ENCODE assay signal across 1 cellular context in the genomic region with DNA sequence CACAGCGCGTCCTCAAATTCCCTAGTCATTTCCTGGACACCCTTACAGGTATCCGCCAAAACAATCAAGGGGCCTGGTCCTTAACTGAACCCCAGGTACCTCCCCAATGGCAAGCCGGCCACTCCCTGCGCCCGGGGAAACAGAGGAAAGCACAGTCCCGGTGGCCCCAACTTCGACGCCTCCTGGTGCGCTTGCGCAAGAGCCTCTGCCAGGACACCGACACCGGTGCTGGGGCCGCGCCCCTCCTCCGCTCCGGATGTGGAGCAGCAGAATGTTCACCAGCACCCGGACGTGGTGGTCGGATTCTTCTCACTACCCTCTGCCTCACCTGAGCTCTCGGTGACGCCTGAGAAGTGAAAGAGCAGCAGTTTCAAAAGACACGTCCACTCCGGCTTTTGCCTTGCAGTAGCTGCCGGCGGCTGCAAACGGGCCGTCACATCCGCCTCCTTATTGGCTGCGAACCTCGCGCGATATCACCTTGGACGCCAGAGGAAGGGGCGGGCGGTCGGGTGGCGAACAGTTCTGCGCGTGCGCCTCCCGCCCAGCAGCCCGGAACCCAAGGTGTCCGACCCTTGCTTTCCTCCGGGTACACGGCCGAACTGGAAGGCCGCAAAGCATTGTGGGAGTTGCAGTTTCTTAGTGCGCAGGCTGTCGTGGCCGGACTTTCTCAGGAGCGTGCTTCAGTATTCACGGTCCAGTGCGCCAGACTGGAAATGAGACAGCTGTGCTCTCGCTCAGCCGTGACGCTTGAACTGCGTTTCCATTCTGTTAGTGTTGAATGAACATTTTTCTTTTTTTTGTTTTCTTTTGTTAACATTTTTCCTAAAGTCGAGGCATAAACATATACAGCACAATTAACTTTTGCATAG.
A peak's percentile ranks its signal among the peaks of the same experiment; 100 is the strongest.
TF ChIP-seq lines count a peak whose summit lies in the region.

A gene with protein sequence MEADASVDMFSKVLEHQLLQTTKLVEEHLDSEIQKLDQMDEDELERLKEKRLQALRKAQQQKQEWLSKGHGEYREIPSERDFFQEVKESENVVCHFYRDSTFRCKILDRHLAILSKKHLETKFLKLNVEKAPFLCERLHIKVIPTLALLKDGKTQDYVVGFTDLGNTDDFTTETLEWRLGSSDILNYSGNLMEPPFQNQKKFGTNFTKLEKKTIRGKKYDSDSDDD (minus strand): TSS at position 423 of the 869 bp plus-strand sequence. CDS start 3,123 bp downstream, outside the sequence.

TF ChIP-seq in GM12878, 131 proteins besides CTCF, POLR2A, EP300 and RAD21 (continued from another document):
- peak; percentile 87 for TF ChIP-seq MXI1 (IDR thresholded peaks at IDR 0.05; ENCODE audit: low read depth, low read length)
- TF ChIP-seq TBL1XR1 (IDR thresholded peaks at IDR 0.05; ENCODE audit: low read depth, low read length) = no peak; the same call in 1 of the 2 replicates
- 0 out of 2 replicates have a peak, but pooled peaks have one; percentile 10 for TF ChIP-seq REST (IDR thresholded peaks at IDR 0.05; ENCODE audit: low read depth, low read length)
- TF ChIP-seq ZNF384 (IDR thresholded peaks at IDR 0.05; ENCODE audit: borderline replicate concordance, low read depth, low read length) = no peak
- no peak for TF ChIP-seq ZNF274 (IDR thresholded peaks at IDR 0.05; ENCODE audit: insufficient read depth, insufficient read length)
- TF ChIP-seq CBFB (IDR thresholded peaks at IDR 0.05; ENCODE audit: low read depth) = peak; percentile 79
- TF ChIP-seq TCF12 (IDR thresholded peaks at IDR 0.05; ENCODE audit: low read depth, low read length) = peak; percentile 98
- no peak for TF ChIP-seq CEBPZ (IDR thresholded peaks at IDR 0.05; ENCODE audit: low read depth, low read length)
- peak; percentile 58 for TF ChIP-seq MEF2A (IDR thresholded peaks at IDR 0.05; ENCODE audit: insufficient read depth, low read depth, low read length)
- TF ChIP-seq IRF3 (IDR thresholded peaks at IDR 0.05) = peak; percentile 12; the same call in 1 of the 2 replicates
- TF ChIP-seq GABPA (IDR thresholded peaks at IDR 0.05; ENCODE audit: low read depth) = peak; percentile 95
- TF ChIP-seq EGR1 (IDR thresholded peaks at IDR 0.05; ENCODE audit: borderline replicate concordance in 1 of 2, low read depth in 2 of 2, low read length in 2 of 2) = peak; percentile 2 to 28; a peak in 1 of 3 replicates
- TF ChIP-seq BMI1 (IDR thresholded peaks at IDR 0.05; ENCODE audit: borderline replicate concordance) = no peak
- TF ChIP-seq FOXM1 (IDR thresholded peaks at IDR 0.05; ENCODE audit: low read depth, low read length) = peak; percentile 73
- TF ChIP-seq ZNF207 (IDR thresholded peaks at IDR 0.05; ENCODE audit: borderline replicate concordance) = peak; percentile 93; the same call in 1 of the 2 replicates
- peak; percentile 90 for TF ChIP-seq SIN3A (IDR thresholded peaks at IDR 0.05; ENCODE audit: low read depth, low read length)
- TF ChIP-seq CHD1 (IDR thresholded peaks at IDR 0.05; ENCODE audit: low read depth, low read length) = no peak
- no peak for TF ChIP-seq MTA3 (IDR thresholded peaks at IDR 0.05; ENCODE audit: borderline replicate concordance, low read length)
- peak; percentile 90 for TF ChIP-seq TAF1 (IDR thresholded peaks at IDR 0.05; ENCODE audit: borderline replicate concordance, low read depth, low read length)
- TF ChIP-seq JUNB (IDR thresholded peaks at IDR 0.05) = no peak; the same call in 1 of the 2 replicates
- peak; percentile 97 for TF ChIP-seq SIX5 (IDR thresholded peaks at IDR 0.05; ENCODE audit: low read depth, low read length, severe bottlenecking)
- TF ChIP-seq EED (IDR thresholded peaks at IDR 0.05; ENCODE audit: low read depth) = 0 out of 2 replicates have a peak, but pooled peaks have one; percentile 8
